ENCODE assay signal across 11 cellular contexts in genomic region chr4:793109-793861, GRCh38. TPM values are rescaled to one million over a fixed set of nuclear protein-coding genes. Genes with fewer than 3 reads are reported as not detected.
A peak's percentile ranks its signal among the peaks of the same experiment; 100 is the strongest.
DNase-seq lines count a peak whose midpoint lies in the region; ATAC-seq and TF ChIP-seq lines count a peak whose summit lies in the region.
"Had no signal": no experiment of that assay in that cellular context is flagged by ENCODE, and none has a peak within 500 bp of the region (broad histone marks: within the 10 kb centered on the region; RNA-seq: fewer than 3 reads in every experiment).

No MANE protein-coding gene starts in this region.

- H3K27ac ChIP-seq in HCT116 (ENCODE audit: low read depth, low read length) (no peak overlapping the region), VCaP (peak overlapping the region; percentile 73; the same call in 1 of the 2 replicates), lower lobe of right lung (no peak overlapping the region)
- H3K27ac ChIP-seq: A549, tibial artery had no signal

- H3K27me3 ChIP-seq in HCT116 (ENCODE audit: insufficient read depth, low read length) (no peaks in the 10 kb centered on the region), lower lobe of right lung (ENCODE audit: low read depth) (peaks cover 67% of the 10 kb centered on the region)

- H3K4me1 ChIP-seq in HCT116 (ENCODE audit: control insufficient read depth in 1 of 2, insufficient read depth in 2 of 2, low read length in 2 of 2), result peaks cover 1 to 2% of the 10 kb centered on the region in 2 experiments; a peak in 3 of 4 replicates
- H3K4me1 ChIP-seq in lower lobe of right lung, result peaks cover 19% of the 10 kb centered on the region
- H3K4me1 ChIP-seq: A549 had no signal

- intact Hi-C loops in HCT116 (cut with micrococcal nuclease), result no loop called here
- intact Hi-C loops in lower lobe of right lung (cut with DNase I), result no loop called here

- BruUV-seq in HCT116 (replicated peaks; lab: Mats Ljungman, UMichigan), result no TSS peak

- no peaks in the 10 kb centered on the region for H3K79me2 ChIP-seq in HCT116 (ENCODE audit: insufficient read depth, low read length)

- POLR2A ChIA-PET in HCT116 (lab: Charles Lee), result no interaction called here

- no peak for TF ChIP-seq POLR2A in HCT116 (IDR thresholded peaks at IDR 0.05; ENCODE audit: borderline replicate concordance, extremely low read depth, insufficient read depth, insufficient read length)

- no peaks in the 10 kb centered on the region for H3K9me2 ChIP-seq in HCT116 (ENCODE audit: insufficient read depth)

- H3K9me3 ChIP-seq in HCT116 (ENCODE audit: control insufficient read depth in 1 of 2, insufficient read depth in 1 of 2, low read depth in 1 of 2, low read length in 2 of 2) (no peaks in the 10 kb centered on the region), lower lobe of right lung (no peaks in the 10 kb centered on the region)
- H3K9me3 ChIP-seq: A549, breast epithelium, tibial artery had no signal

- no peaks in the 10 kb centered on the region for H4K20me1 ChIP-seq in HCT116 (ENCODE audit: insufficient read depth)

- H3K4me3 ChIP-seq in HCT116 (replicated peaks in 1 of 2; ENCODE audit: low read depth in 1 of 2, low read length in 2 of 2) (no peak overlapping the region), lower lobe of right lung (no peak overlapping the region)
- H3K4me3 ChIP-seq: A549, tibial artery had no signal

- DNase-seq in NCI-H2107 treated with DMSO at 0.1 percent for 48 hours (lab: John Stamatoyannopoulos, UW; ENCODE audit: unreplicated experiment) (peak; percentile 19), NCI-H2107 (lab: John Stamatoyannopoulos, UW) (no peak), HCT116 (ENCODE audit: low read depth, low spot score) (no peak), lower lobe of right lung (peak; percentile 31), globus pallidus (ENCODE audit: low spot score) (no peak)
- DNase-seq: tibial artery had no signal

- TF ChIP-seq CTCF in HCT116 (IDR thresholded peaks at IDR 0.05 in 2 of 3, conservative IDR thresholded peaks at IDR 0.05 in 1 of 3; ENCODE audit: borderline replicate concordance in 1 of 3, insufficient read depth in 1 of 3, low read depth in 2 of 3, low read length in 2 of 3) (no peak), VCaP (conservative IDR thresholded peaks at IDR 0.05) (no peak), lower lobe of right lung (IDR thresholded peaks at IDR 0.05) (no peak)

- peak; percentile 19; the same call in 1 of the 2 replicates for ATAC-seq in HCT116
- ATAC-seq in lower lobe of right lung, result no peak
- ATAC-seq in HG03342 (IDR thresholded peaks at IDR 0.05; ENCODE audit: unreplicated experiment), result no peak
- ATAC-seq in GM18519 (IDR thresholded peaks at IDR 0.05; ENCODE audit: low FRiP score, unreplicated experiment), result no peak

- no peak for TF ChIP-seq RAD21 in HCT116 (IDR thresholded peaks at IDR 0.05; ENCODE audit: low read depth)

- no peak overlapping the region for H3K4me2 ChIP-seq in HCT116 (ENCODE audit: low read length)

- CTCF ChIA-PET in HCT116 (lab: Charles Lee), result no interaction called here

- H3K9ac ChIP-seq in HCT116 (ENCODE audit: low read length), result no peak overlapping the region

- RAD21 ChIA-PET in HCT116 (lab: Charles Lee; ENCODE audit: low non-redundant PET in 1 of 2, low total read pairs in 2 of 2, uncharacterized antibody in 2 of 2, unreplicated experiment in 2 of 2), result no interaction called here

- H2AFZ ChIP-seq in HCT116 (ENCODE audit: low read depth, low read length, poor library complexity, severe bottlenecking), result no peak overlapping the region

- H3K36me3 ChIP-seq in HCT116 (ENCODE audit: control insufficient read depth in 1 of 2, insufficient read depth in 2 of 2, low read length in 2 of 2) (no peaks in the 10 kb centered on the region), lower lobe of right lung (no peaks in the 10 kb centered on the region)
- H3K36me3 ChIP-seq: breast epithelium, tibial artery had no signal

TF ChIP-seq in HCT116, 20 proteins besides CTCF, POLR2A, EP300 and RAD21:
- TF ChIP-seq REST (IDR thresholded peaks at IDR 0.05; ENCODE audit: low read depth) (no peak), FOSL1 (IDR thresholded peaks at IDR 0.05; ENCODE audit: low read depth) (no peak), POLR2AphosphoS5 (IDR thresholded peaks at IDR 0.05; ENCODE audit: low read depth, low read length) (no peak), CEBPB (IDR thresholded peaks at IDR 0.05; ENCODE audit: low read depth) (no peak), EZH2phosphoT487 (IDR thresholded peaks at IDR 0.05; ENCODE audit: borderline replicate concordance) (no peak), CBX3 (IDR thresholded peaks at IDR 0.05; ENCODE audit: low read depth) (no peak), SIN3A (IDR thresholded peaks at IDR 0.05; ENCODE audit: low read depth) (no peak), JUND (IDR thresholded peaks at IDR 0.05) (no peak)
TF ChIP-seq in HCT116: peak in this region for 0.

RNA-seq across cellular contexts. Expression of gene CPLX1, which starts 32.6 kb away (rescaled TPM):
- total RNA-seq in HCT116 (2021; ENCODE audit: unreplicated experiment) (14.5 TPM), lower lobe of right lung (3.9 TPM)
- 7.4 and 8.1 TPM in 2 replicates for polyA plus RNA-seq in HCT116 (2012)

Comparison
In these comparisons a context has a peak if more than half of its experiments do, and no peak if none do; other contexts are left out.
1. DNase-seq: peak in NCI-H2107 treated with DMSO at 0.1 percent for 48 hours (single experiment) and lower lobe of right lung (single experiment); none in NCI-H2107 (single experiment), HCT116 (single experiment) and globus pallidus (single experiment).